In genomic region chr20:51525241-51526104, GRCh38 we compare ENCODE assay signal across 8 cellular contexts. TPM values are rescaled to one million over a fixed set of nuclear protein-coding genes. Genes with fewer than 3 reads are reported as not detected.
A peak's percentile ranks its signal among the peaks of the same experiment; 100 is the strongest.
DNase-seq lines count a peak whose midpoint lies in the region; ATAC-seq, FAIRE-seq and TF ChIP-seq lines count a peak whose summit lies in the region.

No MANE protein-coding gene starts in this region.

- H4K20me1 ChIP-seq in astrocyte (ENCODE audit: insufficient read depth, low read length): peaks cover 16% of the 10 kb centered on the region

- H3K79me2 ChIP-seq in astrocyte (ENCODE audit: insufficient read depth, low read length): peaks cover 7% of the 10 kb centered on the region

- TF ChIP-seq CTCF in GM13976 (IDR thresholded peaks at IDR 0.05; ENCODE audit: borderline replicate concordance, control extremely low read depth, extremely low read depth, insufficient read depth, missing control alignments) (no peak), RWPE2 (IDR thresholded peaks at IDR 0.05; ENCODE audit: poor library complexity, severe bottlenecking) (no peak), astrocyte (IDR thresholded peaks at IDR 0.05; ENCODE audit: insufficient read depth, low read depth, low read length) (no peak), progenitor cell of endocrine pancreas (IDR thresholded peaks at IDR 0.05; ENCODE audit: unreplicated experiment) (no peak)

- H3K4me1 Mint-ChIP-seq in astrocyte (ENCODE audit: low read depth, unreplicated experiment) (peaks cover 19% of the 10 kb centered on the region), progenitor cell of endocrine pancreas (ENCODE audit: low read depth) (peaks cover 41% of the 10 kb centered on the region)

- no peak overlapping the region for H3K9ac ChIP-seq in astrocyte (ENCODE audit: low read length)

- peak; percentile 20; the same call in 1 of the 3 replicates for ATAC-seq in RWPE2 (ENCODE audit: low read depth)

- H3K4me3 ChIP-seq in RWPE2 (ENCODE audit: severe bottlenecking): no peak overlapping the region
- H3K4me3 ChIP-seq in astrocyte (ENCODE audit: insufficient read depth, low read depth, low read length): no peak overlapping the region

- H3K4me2 ChIP-seq in astrocyte (ENCODE audit: low read length): peak overlapping the region; percentile 8

- H3K27ac ChIP-seq in RWPE2 (ENCODE audit: poor library complexity, severe bottlenecking): no peak overlapping the region
- no peak overlapping the region for H3K27ac ChIP-seq in astrocyte (ENCODE audit: low read depth, low read length)

- no peaks in the 10 kb centered on the region for H3K27me3 Mint-ChIP-seq in astrocyte (ENCODE audit: low read depth, unreplicated experiment)
- no peaks in the 10 kb centered on the region for H3K27me3 Mint-ChIP-seq in progenitor cell of endocrine pancreas

- H3K9me3 Mint-ChIP-seq in astrocyte (ENCODE audit: unreplicated experiment) (no peaks in the 10 kb centered on the region), progenitor cell of endocrine pancreas (ENCODE audit: low read depth) (no peaks in the 10 kb centered on the region)

- H3K9me3 ChIP-seq in RWPE2 (ENCODE audit: severe bottlenecking) (no peaks in the 10 kb centered on the region), astrocyte (ENCODE audit: insufficient read depth, low read depth, low read length) (no peaks in the 10 kb centered on the region)

- DNase-seq in GM13976 (ENCODE audit: low spot score): peak; percentile 58
- DNase-seq in RWPE2 (ENCODE audit: low spot score): no peak
- DNase-seq in astrocyte (ENCODE audit: low read depth): no peak
- DNase-seq in progenitor cell of endocrine pancreas (ENCODE audit: low spot score, unreplicated experiment): no peak
- DNase-seq in urothelium cell line (ENCODE audit: low spot score): no peak
- DNase-seq in dedifferentiated amniotic fluid mesenchymal stem cell (ENCODE audit: extremely low spot score): no peak
- DNase-seq in NCI-H69 (lab: John Stamatoyannopoulos, UW): no peak
- DNase-seq in HT-29 (ENCODE audit: low spot score): no peak

- H3K36me3 Mint-ChIP-seq in astrocyte (ENCODE audit: low read depth, unreplicated experiment): no peaks in the 10 kb centered on the region
- peaks cover 15% of the 10 kb centered on the region for H3K36me3 Mint-ChIP-seq in progenitor cell of endocrine pancreas (ENCODE audit: insufficient read depth)

- no peaks in the 10 kb centered on the region for H3K36me3 ChIP-seq in RWPE2 (ENCODE audit: low read depth)
- H3K36me3 ChIP-seq in astrocyte (ENCODE audit: insufficient read depth, low read length): no peaks in the 10 kb centered on the region

- FAIRE-seq in astrocyte (lab: Jason Lieb, UNC) (no peak), urothelium cell line (lab: Jason Lieb, UNC) (no peak)

- in situ Hi-C loops in GM13976 (cut with MboI; ENCODE audit: low sequenced_read_pairs, unreplicated experiment): no loop called here

- H3K4me1 ChIP-seq in RWPE2 (ENCODE audit: insufficient read depth, poor library complexity, severe bottlenecking): no peaks in the 10 kb centered on the region
- peaks cover 9% of the 10 kb centered on the region for H3K4me1 ChIP-seq in astrocyte (ENCODE audit: insufficient read depth, low read length)

- H3K4me3 Mint-ChIP-seq in astrocyte (ENCODE audit: unreplicated experiment): no peak overlapping the region
- no peak overlapping the region for H3K4me3 Mint-ChIP-seq in progenitor cell of endocrine pancreas (ENCODE audit: low read depth)

- H3K27ac Mint-ChIP-seq in astrocyte (ENCODE audit: unreplicated experiment) (no peak overlapping the region), progenitor cell of endocrine pancreas (peak overlapping the region; percentile 70)

- peak overlapping the region; percentile 17 for H2AFZ ChIP-seq in astrocyte (ENCODE audit: low read depth, low read length)

- H3K27me3 ChIP-seq in RWPE2 (ENCODE audit: insufficient read depth, poor library complexity, severe bottlenecking) (no peaks in the 10 kb centered on the region), astrocyte (ENCODE audit: insufficient read depth, low read length) (no peaks in the 10 kb centered on the region)

RNA-seq across cellular contexts. Expression of gene NFATC2, which starts 17.0 kb away (rescaled TPM):
- total RNA-seq in astrocyte: 3.9 and 4.1 TPM in 2 replicates
- 10.1 and 11.2 TPM in 2 replicates for total RNA-seq in progenitor cell of endocrine pancreas
- 0.51 and 0.57 TPM in 2 replicates for total RNA-seq in HT-29 (2014; rRNA removed; shearing (Covaris generic))
